ENCODE assay signal across 8 cellular contexts in the genomic region with DNA sequence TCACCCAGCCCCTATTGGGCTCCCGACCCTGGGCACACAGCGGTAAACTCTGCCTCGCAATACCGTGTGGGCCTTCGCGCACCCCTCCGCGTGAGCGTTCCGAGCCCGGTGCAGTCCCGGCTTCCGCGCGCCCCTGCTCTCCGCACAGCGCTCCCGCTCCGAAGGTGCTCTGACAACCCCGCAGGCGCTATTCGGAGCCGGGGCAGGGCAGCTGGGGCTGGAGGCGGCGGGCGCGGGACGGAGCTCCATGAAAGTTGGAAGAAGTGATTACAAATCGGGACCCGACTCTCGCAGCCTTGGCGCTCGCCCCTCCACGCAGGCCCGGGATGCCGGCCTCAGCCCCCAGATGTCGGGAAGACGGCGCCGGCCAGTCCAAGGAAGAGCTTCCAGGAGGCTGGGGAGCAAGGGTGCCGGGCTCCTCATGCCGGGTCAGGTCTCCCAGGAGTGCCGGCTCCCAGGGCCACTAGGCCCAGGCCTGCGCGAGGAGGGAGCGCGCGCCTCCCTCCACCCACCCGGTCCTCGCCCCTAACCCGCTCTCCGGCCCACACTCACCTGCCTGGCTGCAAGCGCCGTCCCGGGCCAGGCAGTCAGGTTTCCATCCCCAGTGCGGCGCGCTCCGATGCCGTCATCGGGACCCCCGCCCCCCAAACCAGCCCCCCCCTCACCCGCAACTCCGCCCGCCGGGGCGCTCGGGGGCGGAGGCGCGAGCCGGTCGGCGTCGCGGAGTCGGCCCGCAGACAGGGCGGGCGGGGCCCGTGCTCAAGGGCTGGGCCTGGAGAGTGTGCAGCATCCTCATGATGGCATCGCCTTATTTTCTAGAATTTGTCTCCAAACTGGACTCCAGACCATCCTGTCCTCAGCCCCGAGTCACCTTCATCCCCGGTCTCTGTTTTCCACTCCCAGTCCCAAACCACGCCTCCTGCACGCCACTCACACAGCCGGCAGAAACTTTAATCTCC. TPM values are rescaled to one million over a fixed set of nuclear protein-coding genes. Genes with fewer than 3 reads are reported as not detected.
DNase-seq lines count a peak whose midpoint lies in the region; ATAC-seq and TF ChIP-seq lines count a peak whose summit lies in the region.

A gene with protein sequence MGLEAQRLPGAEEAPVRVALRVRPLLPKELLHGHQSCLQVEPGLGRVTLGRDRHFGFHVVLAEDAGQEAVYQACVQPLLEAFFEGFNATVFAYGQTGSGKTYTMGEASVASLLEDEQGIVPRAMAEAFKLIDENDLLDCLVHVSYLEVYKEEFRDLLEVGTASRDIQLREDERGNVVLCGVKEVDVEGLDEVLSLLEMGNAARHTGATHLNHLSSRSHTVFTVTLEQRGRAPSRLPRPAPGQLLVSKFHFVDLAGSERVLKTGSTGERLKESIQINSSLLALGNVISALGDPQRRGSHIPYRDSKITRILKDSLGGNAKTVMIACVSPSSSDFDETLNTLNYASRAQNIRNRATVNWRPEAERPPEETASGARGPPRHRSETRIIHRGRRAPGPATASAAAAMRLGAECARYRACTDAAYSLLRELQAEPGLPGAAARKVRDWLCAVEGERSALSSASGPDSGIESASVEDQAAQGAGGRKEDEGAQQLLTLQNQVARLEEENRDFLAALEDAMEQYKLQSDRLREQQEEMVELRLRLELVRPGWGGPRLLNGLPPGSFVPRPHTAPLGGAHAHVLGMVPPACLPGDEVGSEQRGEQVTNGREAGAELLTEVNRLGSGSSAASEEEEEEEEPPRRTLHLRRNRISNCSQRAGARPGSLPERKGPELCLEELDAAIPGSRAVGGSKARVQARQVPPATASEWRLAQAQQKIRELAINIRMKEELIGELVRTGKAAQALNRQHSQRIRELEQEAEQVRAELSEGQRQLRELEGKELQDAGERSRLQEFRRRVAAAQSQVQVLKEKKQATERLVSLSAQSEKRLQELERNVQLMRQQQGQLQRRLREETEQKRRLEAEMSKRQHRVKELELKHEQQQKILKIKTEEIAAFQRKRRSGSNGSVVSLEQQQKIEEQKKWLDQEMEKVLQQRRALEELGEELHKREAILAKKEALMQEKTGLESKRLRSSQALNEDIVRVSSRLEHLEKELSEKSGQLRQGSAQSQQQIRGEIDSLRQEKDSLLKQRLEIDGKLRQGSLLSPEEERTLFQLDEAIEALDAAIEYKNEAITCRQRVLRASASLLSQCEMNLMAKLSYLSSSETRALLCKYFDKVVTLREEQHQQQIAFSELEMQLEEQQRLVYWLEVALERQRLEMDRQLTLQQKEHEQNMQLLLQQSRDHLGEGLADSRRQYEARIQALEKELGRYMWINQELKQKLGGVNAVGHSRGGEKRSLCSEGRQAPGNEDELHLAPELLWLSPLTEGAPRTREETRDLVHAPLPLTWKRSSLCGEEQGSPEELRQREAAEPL (N-terminal part only) (minus strand): TSS at position 621 of the 959 bp plus-strand sequence. CDS start 2,537 bp downstream, outside the sequence.

- peaks cover 20% of the 10 kb centered on the region for H3F3A ChIP-seq in GM23248 (ENCODE audit: insufficient read depth)

- H3K9me3 Mint-ChIP-seq in T-cell, result no peaks in the 10 kb centered on the region

- no peaks in the 10 kb centered on the region for H3K9me3 ChIP-seq in BLaER1
- H3K9me3 ChIP-seq in GM23248 (ENCODE audit: low read depth), result no peaks in the 10 kb centered on the region
- no peaks in the 10 kb centered on the region for H3K9me3 ChIP-seq in upper lobe of left lung

- peak within 1 kb of the TSS; percentile 49 to 80 (median 60) for H3K4me3 Mint-ChIP-seq in T-cell

- CTCF ChIA-PET in T-cell (lab: Charles Lee), result no interaction called here

- DNase-seq in GM23248 (peak; percentile 88), T-cell (peak in 1 of 34 experiments; percentile 5), epidermal melanocyte (ENCODE audit: insufficient read length, low spot score) (peak; percentile 66), midbrain (lab: John Stamatoyannopoulos, UW) (peak; percentile 6), upper lobe of left lung (peak in 1 of 2 donors; percentile 87)
- no peak for DNase-seq in effector CD4-positive, alpha-beta T cell

- H3K36me3 Mint-ChIP-seq in T-cell, result no peaks in the 10 kb centered on the region

- peak within 1 kb of the TSS in 1 of 2 donors; percentile 5 for H3K27ac Mint-ChIP-seq in T-cell

- peaks cover 23% of the 10 kb centered on the region for H3K4me1 ChIP-seq in BLaER1
- H3K4me1 ChIP-seq in GM23248 (ENCODE audit: insufficient read depth), result peaks cover 18% of the 10 kb centered on the region
- H3K4me1 ChIP-seq in upper lobe of left lung, result peaks cover 3 to 15% (median 11%) of the 10 kb centered on the region in 4 donors

- H4K20me1 ChIP-seq in BLaER1, result peaks cover 22% of the 10 kb centered on the region
- H4K20me1 ChIP-seq in GM23248 (ENCODE audit: insufficient read depth), result no peaks in the 10 kb centered on the region

- H3K4me2 ChIP-seq in BLaER1 (peak within 1 kb of the TSS; percentile 92), GM23248 (ENCODE audit: unreplicated experiment) (peak within 1 kb of the TSS; percentile 99)

- no peak for TF ChIP-seq POLR2A in upper lobe of left lung (IDR thresholded peaks at IDR 0.05)

- H3K9ac ChIP-seq in BLaER1 (peak within 1 kb of the TSS; percentile 74), GM23248 (peak within 1 kb of the TSS; percentile 84)

- H3K9me2 ChIP-seq in GM23248 (ENCODE audit: insufficient read depth), result no peaks in the 10 kb centered on the region

- POLR2A ChIA-PET in T-cell (lab: Charles Lee), result no interaction called here

- H2AFZ ChIP-seq in GM23248, result peak within 1 kb of the TSS; percentile 74

- no peak for TF ChIP-seq CTCF in upper lobe of left lung (IDR thresholded peaks at IDR 0.05)

- in situ Hi-C loops in GM23248 (cut with MboI), result no loop called here

- peaks cover 11% of the 10 kb centered on the region in 3 donors for H3K4me1 Mint-ChIP-seq in T-cell

- H3K4me3 ChIP-seq in BLaER1, result peak within 1 kb of the TSS; percentile 72
- H3K4me3 ChIP-seq in GM23248, result peak within 1 kb of the TSS; percentile 92
- peak within 1 kb of the TSS; percentile 29 to 59 (median 53) for H3K4me3 ChIP-seq in upper lobe of left lung

- H3K27me3 ChIP-seq in BLaER1 (peaks cover 40% of the 10 kb centered on the region), GM23248 (replicated peaks; ENCODE audit: insufficient read depth) (no peaks in the 10 kb centered on the region), upper lobe of left lung (peaks cover 0 to 12% (median 2%) of the 10 kb centered on the region in 4 donors)

- peaks cover 41 to 58% of the 10 kb centered on the region in 2 donors for H3K27me3 Mint-ChIP-seq in T-cell

- H3K79me2 ChIP-seq in GM23248 (ENCODE audit: insufficient read depth), result peaks cover 43% of the 10 kb centered on the region

- WGBS in GM23248 (ENCODE audit: low coverage in 1 of 2, low lambda C conversion rate in 2 of 2, missing lambda C conversion rate in 2 of 2), 2 experiments, result 1% methylated on average over 67 to 85 of the region's 87 CpGs
- 3 to 8% methylated on average over 15 to 49 of the region's 87 CpGs for WGBS in upper lobe of left lung, 2 donors

- peak; percentile 43 to 58 (median 48) for ATAC-seq in T-cell (replicated peaks in 1 of 4)
- ATAC-seq in upper lobe of left lung (ENCODE audit: low FRiP score in 2 of 2), result peak; percentile 34 to 90
- ATAC-seq in HG03432 (IDR thresholded peaks at IDR 0.05; ENCODE audit: unreplicated experiment), result no peak

- H3K27ac ChIP-seq in BLaER1, result 0 out of 2 replicates have a peak within 1 kb of the TSS, but pooled peaks have one; percentile 48
- peak within 1 kb of the TSS; percentile 82 for H3K27ac ChIP-seq in GM23248
- peak within 1 kb of the TSS in 1 of 4 donors; percentile 3 for H3K27ac ChIP-seq in upper lobe of left lung

- TF ChIP-seq EP300 in upper lobe of left lung (IDR thresholded peaks at IDR 0.05), result no peak

- peaks cover 7% of the 10 kb centered on the region; the same call in 1 of the 2 replicates for H3K36me3 ChIP-seq in BLaER1
- H3K36me3 ChIP-seq in GM23248 (ENCODE audit: low read depth), result no peaks in the 10 kb centered on the region
- H3K36me3 ChIP-seq in upper lobe of left lung, result no peaks in the 10 kb centered on the region

RNA-seq across cellular contexts. Expression of the gene that starts here (rescaled TPM):
- 25.4 and 30.0 TPM in 2 replicates for total RNA-seq in GM23248 (2014; rRNA removed; shearing (Covaris generic))
- 6.9 and 7.2 TPM in 2 replicates for polyA plus RNA-seq in GM23248 (2016; fragmentation: Nextera tagmentation; extraction: Ambion mirVana)
- total RNA-seq in T-cell (under 1 TPM; 0.07 to 0.26 (median 0.20) TPM), upper lobe of left lung (1 to 10 TPM; 1.4 to 4.7 (median 3.2) TPM)

Comparison
In these comparisons a context has a peak if more than half of its experiments do, and no peak if none do; other contexts are left out.
1. Peak in ATAC-seq in T-cell; RNA of the gene not detected or under 1 TPM.